ENCODE assay signal across 8 cellular contexts in genomic region chrX:136953867-136954787, GRCh38.
DNase-seq lines count a peak whose midpoint lies in the region; ATAC-seq lines count a peak whose summit lies in the region.

No MANE protein-coding gene starts in this region.

- no peaks in the 10 kb centered on the region for H3K9me3 ChIP-seq in NT2/D1 (ENCODE audit: insufficient read depth, low read length)

- no peak overlapping the region for H3K4me3 ChIP-seq in NT2/D1 (ENCODE audit: insufficient read length, low read depth)

- no peaks in the 10 kb centered on the region for H3K27me3 ChIP-seq in NT2/D1 (ENCODE audit: insufficient read depth, insufficient read length)

- H3K36me3 ChIP-seq in NT2/D1 (ENCODE audit: insufficient read depth, insufficient read length, low read length) = no peaks in the 10 kb centered on the region

- ATAC-seq in GM21423 (IDR thresholded peaks at IDR 0.05; ENCODE audit: unreplicated experiment) = peak; percentile 95

- DNase-seq in DMS53 (lab: John Stamatoyannopoulos, UW) = peak; percentile 91
- DNase-seq in HPDE6-E6E7 (ENCODE audit: extremely low spot score) = peak; percentile 11
- peak; percentile 36 for DNase-seq in NT2/D1 (ENCODE audit: low read depth, low spot score)
- peak; percentile 14 for DNase-seq in activated T-cell treated with anti-CD3 and anti-CD28 coated beads for 1 hour (ENCODE audit: low read depth)
- peak; percentile 61 for DNase-seq in fibroblast of gingiva (ENCODE audit: low read depth)
- peak in 35 of 56 donors; percentile 1 to 67 (median 8) for DNase-seq in nucleus accumbens (lab: John Stamatoyannopoulos, UW)
- DNase-seq in ureter (ENCODE audit: low spot score) = peak; percentile 52

- no peak overlapping the region for H3K9ac ChIP-seq in NT2/D1 (ENCODE audit: insufficient read length, low read depth)

- H3K4me1 ChIP-seq in NT2/D1 (ENCODE audit: insufficient read depth, insufficient read length) = no peaks in the 10 kb centered on the region

Comparison
In these comparisons a context has a peak if more than half of its experiments do, and no peak if none do; other contexts are left out.
1. DNase-seq: peak in every context shown above with its lines; median percentile 91 in DMS53; 61 in fibroblast of gingiva; 52 in ureter; 36 in NT2/D1; 14 in activated T-cell treated with anti-CD3 and anti-CD28 coated beads for 1 hour; 11 in HPDE6-E6E7; 8 in nucleus accumbens.